1 cellular context compared by ENCODE assay signal in genomic region chr22:42070517-42071422, GRCh38.
TF ChIP-seq lines count a peak whose summit lies in the region.

Gene NAGA, minus strand, starts transcription at chr22:42070812. Its CDS starts 515 bp downstream, at chr22:42070297.

TF ChIP-seq in HepG2, 621 proteins besides CTCF, POLR2A, EP300 and RAD21 (continued from another document and continues in another):
- TF ChIP-seq AKNA (CRISPR knock-in tag; IDR thresholded peaks at IDR 0.05; ENCODE audit: borderline replicate concordance) (no peak), PTBP1 (IDR thresholded peaks at IDR 0.05; ENCODE audit: low read depth, low read length, poor library complexity, severe bottlenecking) (no peak), SAFB2 (CRISPR knock-in tag; IDR thresholded peaks at IDR 0.05; ENCODE audit: borderline replicate concordance, low read depth) (no peak), PITX1 (CRISPR knock-in tag; IDR thresholded peaks at IDR 0.05) (peak; percentile 91), PRMT3 (CRISPR knock-in tag; IDR thresholded peaks at IDR 0.05; ENCODE audit: borderline replicate concordance, low read depth) (no peak), PAXIP1 (CRISPR knock-in tag; conservative IDR thresholded peaks at IDR 0.05) (peak; percentile 58; the same call in 1 of the 2 replicates), ZNF563 (CRISPR knock-in tag; IDR thresholded peaks at IDR 0.05) (peak; percentile 75; the same call in 1 of the 2 replicates), JARID2 (CRISPR knock-in tag; IDR thresholded peaks at IDR 0.05; ENCODE audit: insufficient replicate concordance) (peak; percentile 31), MYNN (CRISPR knock-in tag; IDR thresholded peaks at IDR 0.05; ENCODE audit: low read depth) (no peak; the same call in none of the 2 replicates), SOX5 (CRISPR knock-in tag; IDR thresholded peaks at IDR 0.05; ENCODE audit: borderline replicate concordance) (peak; percentile 51; the same call in 1 of the 2 replicates), TRIM22 (IDR thresholded peaks at IDR 0.05) (no peak), MXD3 (CRISPR knock-in tag; IDR thresholded peaks at IDR 0.05) (peak; percentile 80; the same call in 1 of the 2 replicates), ZNF18 (CRISPR knock-in tag; IDR thresholded peaks at IDR 0.05; ENCODE audit: insufficient replicate concordance) (no peak), SALL2 (CRISPR knock-in tag; IDR thresholded peaks at IDR 0.05) (0 out of 2 replicates have a peak, but pooled peaks have one; percentile 33), POGK (CRISPR knock-in tag; conservative IDR thresholded peaks at IDR 0.05) (no peak), ZNF33B (CRISPR knock-in tag; IDR thresholded peaks at IDR 0.05) (peak; percentile 93; the same call in 1 of the 2 replicates), REPIN1 (CRISPR knock-in tag; IDR thresholded peaks at IDR 0.05; ENCODE audit: borderline replicate concordance, low read depth) (peak; percentile 95), TMF1 (CRISPR knock-in tag; IDR thresholded peaks at IDR 0.05; ENCODE audit: low read depth) (0 out of 2 replicates have a peak, but pooled peaks have one; percentile 74), SNAI1 (CRISPR knock-in tag; IDR thresholded peaks at IDR 0.05; ENCODE audit: borderline replicate concordance) (no peak), RFX1 (IDR thresholded peaks at IDR 0.05) (peak; percentile 55; the same call in 1 of the 2 replicates), CC2D1A (CRISPR knock-in tag; IDR thresholded peaks at IDR 0.05) (no peak), CBX5 (CRISPR knock-in tag; IDR thresholded peaks at IDR 0.05; ENCODE audit: borderline replicate concordance) (0 out of 2 replicates have a peak, but pooled peaks have one; percentile 53), SP2 (CRISPR knock-in tag; IDR thresholded peaks at IDR 0.05) (peak; percentile 74), MXI1 (IDR thresholded peaks at IDR 0.05; ENCODE audit: borderline replicate concordance, low read depth, low read length) (peak; percentile 61; the same call in 1 of the 3 replicates), KLF13 (CRISPR knock-in tag; IDR thresholded peaks at IDR 0.05) (no peak), ZNF549 (CRISPR knock-in tag; IDR thresholded peaks at IDR 0.05) (no peak), CREM (IDR thresholded peaks at IDR 0.05) (peak; percentile 46), CREM (CRISPR knock-in tag; IDR thresholded peaks at IDR 0.05) (peak; percentile 43; the same call in 1 of the 2 replicates), HNF4A (CRISPR knock-in tag; IDR thresholded peaks at IDR 0.05) (peak; percentile 58), RBAK (CRISPR knock-in tag; IDR thresholded peaks at IDR 0.05) (no peak), KMT2B (CRISPR knock-in tag; IDR thresholded peaks at IDR 0.05) (peak; percentile 75), ZNF580 (CRISPR knock-in tag; IDR thresholded peaks at IDR 0.05; ENCODE audit: borderline replicate concordance, low read depth) (peak; percentile 59; the same call in 1 of the 2 replicates), MBNL3 (CRISPR knock-in tag; conservative IDR thresholded peaks at IDR 0.05) (no peak), ZNF24 (IDR thresholded peaks at IDR 0.05) (no peak), BCL3 (CRISPR knock-in tag; IDR thresholded peaks at IDR 0.05) (peak; percentile 94), MIER3 (CRISPR knock-in tag; IDR thresholded peaks at IDR 0.05; ENCODE audit: borderline replicate concordance) (peak; percentile 36; the same call in 1 of the 2 replicates), RBM39 (IDR thresholded peaks at IDR 0.05; ENCODE audit: low read depth, low read length, poor library complexity, severe bottlenecking) (peak; percentile 59), CHCHD3 (CRISPR knock-in tag; IDR thresholded peaks at IDR 0.05) (no peak; the same call in 1 of the 2 replicates), ZKSCAN5 (CRISPR knock-in tag; IDR thresholded peaks at IDR 0.05) (no peak; the same call in 1 of the 2 replicates), MTF2 (CRISPR knock-in tag; IDR thresholded peaks at IDR 0.05; ENCODE audit: borderline replicate concordance) (no peak), BRCA1 (CRISPR knock-in tag; IDR thresholded peaks at IDR 0.05) (no peak), SIN3A (IDR thresholded peaks at IDR 0.05; ENCODE audit: borderline replicate concordance, low read depth, low read length) (peak; percentile 77; the same call in 1 of the 2 replicates), ZSCAN21 (CRISPR knock-in tag; IDR thresholded peaks at IDR 0.05; ENCODE audit: borderline replicate concordance) (peak; percentile 82; the same call in 1 of the 2 replicates), ZNF746 (CRISPR knock-in tag; IDR thresholded peaks at IDR 0.05) (no peak; the same call in 1 of the 2 replicates), SMAD1 (CRISPR knock-in tag; IDR thresholded peaks at IDR 0.05; ENCODE audit: borderline replicate concordance, low read depth) (no peak)
